Comparison of ENCODE assay signal across 14 cellular contexts in the genomic region with DNA sequence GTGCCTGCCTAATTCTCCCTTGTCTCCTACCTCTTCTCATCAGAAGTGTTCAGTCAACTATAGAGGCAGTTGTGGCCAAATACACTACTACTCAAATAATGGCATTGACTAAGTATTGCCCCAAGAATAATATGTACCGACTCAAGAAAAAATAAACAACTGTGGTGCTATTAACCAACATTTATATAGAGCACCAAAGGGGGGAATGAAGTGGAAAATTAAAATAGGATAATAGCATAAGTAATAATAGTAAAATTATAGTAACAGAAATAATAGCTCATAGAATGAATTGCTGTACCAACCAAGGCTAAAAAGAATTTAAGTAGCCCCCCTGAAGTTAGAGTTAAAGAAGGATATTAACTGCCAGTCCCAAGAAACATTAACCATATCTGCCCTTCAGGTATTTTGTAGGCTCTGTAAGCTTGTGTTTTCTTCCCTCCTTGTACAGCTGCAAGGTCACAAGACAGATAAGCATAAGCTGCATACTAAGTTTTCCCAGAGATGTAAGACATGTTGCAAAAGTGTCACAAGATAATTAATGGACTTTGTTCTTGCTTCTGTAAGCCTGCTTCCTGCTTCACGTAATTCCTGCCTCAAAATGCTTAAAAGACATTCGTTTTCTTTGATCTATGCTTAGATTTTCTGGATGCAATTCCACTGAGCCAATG. TPM values are rescaled to one million over a fixed set of nuclear protein-coding genes. Genes with fewer than 3 reads are reported as not detected.
DNase-seq lines count a peak whose midpoint lies in the region; TF ChIP-seq lines count a peak whose summit lies in the region.
"Had no signal": no experiment of that assay in that cellular context is flagged by ENCODE, and none has a peak within 500 bp of the region (broad histone marks: within the 10 kb centered on the region; RNA-seq: fewer than 3 reads in every experiment).

No MANE protein-coding gene starts in this region.

- H3K56ac ChIP-seq in mesendoderm (ENCODE audit: low read length): no peak overlapping the region

- H3K4me3 ChIP-seq in OCI-LY7 (ENCODE audit: low read depth, low read length, poor library complexity, severe bottlenecking): no peak overlapping the region
- H3K4me3 ChIP-seq in mesendoderm (ENCODE audit: low read length): peak overlapping the region; percentile 24
- H3K4me3 ChIP-seq in neural progenitor cell: no peak overlapping the region
- H3K4me3 ChIP-seq: GM23248 had no signal

- H4K20me1 ChIP-seq in OCI-LY7 (ENCODE audit: insufficient read depth, low read length): no peaks in the 10 kb centered on the region
- H4K20me1 ChIP-seq in neural progenitor cell (ENCODE audit: low read depth): no peaks in the 10 kb centered on the region

- H3K9ac ChIP-seq in mesendoderm (ENCODE audit: low read length): no peak overlapping the region
- H3K9ac ChIP-seq in neural progenitor cell: no peak overlapping the region
- H3K9ac ChIP-seq: GM23248 had no signal

- H3K27me3 Mint-ChIP-seq in Calu3 (ENCODE audit: unreplicated experiment): no peaks in the 10 kb centered on the region
- peaks cover 6% of the 10 kb centered on the region for H3K27me3 Mint-ChIP-seq in neural progenitor cell (ENCODE audit: insufficient read depth, low read depth)
- H3K27me3 Mint-ChIP-seq: CD4-positive, alpha-beta memory T cell had no signal

- H3K27ac ChIP-seq in OCI-LY7 (ENCODE audit: low read depth, low read length, poor library complexity, severe bottlenecking) (no peak overlapping the region), mesendoderm (ENCODE audit: low read depth, low read length) (no peak overlapping the region), neural progenitor cell (no peak overlapping the region)
- H3K27ac ChIP-seq: C4-2B, GM23248 had no signal

- H3K79me2 ChIP-seq in OCI-LY7 (ENCODE audit: insufficient read depth, low read depth, low read length) (no peaks in the 10 kb centered on the region), mesendoderm (ENCODE audit: control insufficient read depth, insufficient read depth, low read length) (no peaks in the 10 kb centered on the region), neural progenitor cell (ENCODE audit: low read depth) (no peaks in the 10 kb centered on the region)

- H3K23ac ChIP-seq in mesendoderm (ENCODE audit: low read length): no peak overlapping the region

- H3K36me3 Mint-ChIP-seq in Calu3 (ENCODE audit: insufficient read depth, unreplicated experiment) (peaks cover 58% of the 10 kb centered on the region), neural progenitor cell (peaks cover 32% of the 10 kb centered on the region)

- H3K36me3 ChIP-seq in OCI-LY7 (ENCODE audit: insufficient read depth, low read length): peaks cover 37% of the 10 kb centered on the region
- no peaks in the 10 kb centered on the region for H3K36me3 ChIP-seq in mesendoderm (ENCODE audit: control insufficient read depth, insufficient read depth, low read length)
- no peaks in the 10 kb centered on the region for H3K36me3 ChIP-seq in neural progenitor cell
- H3K36me3 ChIP-seq: BE2C had no signal

- no peak overlapping the region for H2BK120ac ChIP-seq in mesendoderm (ENCODE audit: low read depth, low read length)

- H4K5ac ChIP-seq in mesendoderm (ENCODE audit: low read length): no peak overlapping the region

- no peak for DNase-seq in Calu3
- DNase-seq in OCI-LY7 (ENCODE audit: low spot score): peak; percentile 10
- no peak for DNase-seq in mesendoderm
- DNase-seq in stimulated activated CD4-positive, alpha-beta T cell treated with anti-CD3 and anti-CD28 coated beads, Interleukin-2, amount 100 ng/mL, for 24 hours: no peak
- DNase-seq in neural progenitor cell (ENCODE audit: low spot score): no peak
- DNase-seq: BE2C; CD4-positive, alpha-beta memory T cell; DMS153; GF-D8; GM23248; IMR-90; KG1 had no signal

- BruUV-seq in Calu3 (replicated peaks; lab: Mats Ljungman, UMichigan): no TSS peak
- no TSS peak for BruUV-seq in OCI-LY7 (replicated peaks; lab: Mats Ljungman, UMichigan)

- H2BK5ac ChIP-seq in mesendoderm (ENCODE audit: low read length): no peak overlapping the region

- TF ChIP-seq CTCF in Calu3 (IDR thresholded peaks at IDR 0.05; ENCODE audit: unreplicated experiment): no peak
- TF ChIP-seq CTCF in OCI-LY7 (conservative IDR thresholded peaks at IDR 0.05; ENCODE audit: low read length): no peak
- no peak for TF ChIP-seq CTCF in neural progenitor cell (IDR thresholded peaks at IDR 0.05)

- no peaks in the 10 kb centered on the region for H3K4me1 ChIP-seq in OCI-LY7 (ENCODE audit: insufficient read depth, low read length, poor library complexity, severe bottlenecking)
- H3K4me1 ChIP-seq in mesendoderm (ENCODE audit: control insufficient read depth, low read depth, low read length): no peaks in the 10 kb centered on the region
- H3K4me1 ChIP-seq in neural progenitor cell: peaks cover 11% of the 10 kb centered on the region
- H3K4me1 ChIP-seq: BE2C had no signal

- H3K79me1 ChIP-seq in mesendoderm (ENCODE audit: low read length): no peaks in the 10 kb centered on the region

- H3K4me3 Mint-ChIP-seq in Calu3 (ENCODE audit: low read depth, unreplicated experiment) (no peak overlapping the region), neural progenitor cell (no peak overlapping the region)
- H3K4me3 Mint-ChIP-seq: CD4-positive, alpha-beta memory T cell had no signal

- no peak overlapping the region for H3K18ac ChIP-seq in mesendoderm (ENCODE audit: low read length)

- CTCF ChIA-PET in Calu3 (lab: Charles Lee): no interaction called here
- CTCF ChIA-PET in OCI-LY7 (lab: Charles Lee; ENCODE audit: unreplicated experiment): no interaction called here

- H2BK15ac ChIP-seq in mesendoderm (replicated peaks; ENCODE audit: low read depth): no peak overlapping the region

- H2AK5ac ChIP-seq in mesendoderm (ENCODE audit: low read length): no peak overlapping the region

- H3K27ac Mint-ChIP-seq in Calu3 (ENCODE audit: unreplicated experiment) (peak overlapping the region; percentile 39), neural progenitor cell (no peak overlapping the region)
- H3K27ac Mint-ChIP-seq: CD4-positive, alpha-beta memory T cell had no signal

- peaks cover 23% of the 10 kb centered on the region for H3K9me3 ChIP-seq in OCI-LY7 (ENCODE audit: low read length)
- H3K9me3 ChIP-seq in neural progenitor cell (ENCODE audit: low read depth): peaks cover 8% of the 10 kb centered on the region

- H3K9me2 ChIP-seq in OCI-LY7 (ENCODE audit: insufficient read depth, low read length): no peaks in the 10 kb centered on the region

- H2AFZ ChIP-seq in OCI-LY7 (ENCODE audit: low read length) (no peak overlapping the region), neural progenitor cell (replicated peaks) (no peak overlapping the region)
- H2AFZ ChIP-seq: GM23248 had no signal

- H3K4me2 ChIP-seq in OCI-LY7 (ENCODE audit: low read length) (no peak overlapping the region), mesendoderm (ENCODE audit: low read length) (no peak overlapping the region), neural progenitor cell (no peak overlapping the region)

- peaks cover 45% of the 10 kb centered on the region for H3K4me1 Mint-ChIP-seq in Calu3 (ENCODE audit: low read depth, unreplicated experiment)
- peaks cover 4% of the 10 kb centered on the region for H3K4me1 Mint-ChIP-seq in neural progenitor cell
- H3K4me1 Mint-ChIP-seq: CD4-positive, alpha-beta memory T cell had no signal

- no peak overlapping the region for H4K8ac ChIP-seq in mesendoderm (ENCODE audit: low read depth, low read length)

- H3K9me3 Mint-ChIP-seq in Calu3 (ENCODE audit: low read depth, unreplicated experiment): no peaks in the 10 kb centered on the region
- peaks cover 22% of the 10 kb centered on the region for H3K9me3 Mint-ChIP-seq in neural progenitor cell

- no peak overlapping the region for H3K4ac ChIP-seq in mesendoderm (ENCODE audit: low read depth, low read length)

- peaks cover 13% of the 10 kb centered on the region for H3F3A ChIP-seq in neural progenitor cell (ENCODE audit: low read depth)

- POLR2A ChIA-PET in OCI-LY7 (lab: Charles Lee): interaction anchor here (0.6 to 1.5 kb wide), 3 partner anchors 11 to 535 kb away, joined by 3 to 8 read pairs (median 4); a partner anchor contains a TSS

- no peaks in the 10 kb centered on the region for H3K27me3 ChIP-seq in mesendoderm (ENCODE audit: insufficient read depth, low read length, poor library complexity)
- H3K27me3 ChIP-seq in neural progenitor cell: no peaks in the 10 kb centered on the region
- H3K27me3 ChIP-seq: BE2C had no signal

- no CpG with 5 or more reads among the region's 3 CpGs for WGBS in mesendoderm (ENCODE audit: extremely low coverage, insufficient coverage, low lambda C conversion rate)

- intact Hi-C loops in Calu3 (cut with micrococcal nuclease; ENCODE audit: unreplicated experiment): no loop called here
- intact Hi-C loops in OCI-LY7 (cut with micrococcal nuclease; ENCODE audit: unreplicated experiment): no loop called here

RNA-seq across cellular contexts. Expression of a gene that starts 10.9 kb away (rescaled TPM):
- total RNA-seq in Calu3 (2022) (84.8 and 89.0 TPM in 2 replicates), OCI-LY7 (2022) (81.9 and 85.0 TPM in 2 replicates), neural progenitor cell (ENCODE audit: low replicate concordance) (26.9 and 52.2 TPM in 2 replicates)
- 64.0 and 69.4 TPM in 2 replicates for total RNA-seq in OCI-LY7 (2014; rRNA removed; shearing (Covaris generic))
- polyA plus RNA-seq in mesendoderm (2013, experiment 1 of 2): 32.4 TPM
- 31.9 TPM for polyA plus RNA-seq in mesendoderm (2013, experiment 2 of 2)

RNA-seq across cellular contexts. Expression of a gene that starts 29.9 kb away (rescaled TPM):
- total RNA-seq in Calu3 (2022): 21.2 and 24.3 TPM in 2 replicates
- 12.5 and 13.6 TPM in 2 replicates for total RNA-seq in OCI-LY7 (2014; rRNA removed; shearing (Covaris generic))
- total RNA-seq in OCI-LY7 (2022): 17.1 and 24.7 TPM in 2 replicates
- polyA plus RNA-seq in mesendoderm (2013, experiment 1 of 2): 4.4 TPM
- polyA plus RNA-seq in mesendoderm (2013, experiment 2 of 2): 4.7 TPM
- total RNA-seq in neural progenitor cell (ENCODE audit: low replicate concordance): 5.4 and 7.2 TPM in 2 replicates

RNA-seq across cellular contexts. Expression of a gene that starts 33.5 kb away (rescaled TPM):
- total RNA-seq in Calu3 (2022): 4.2 and 11.4 TPM in 2 replicates
- 0.41 TPM in 1 of 2 replicates, not detected in the other for total RNA-seq in OCI-LY7 (2014; rRNA removed; shearing (Covaris generic))
- 1.6 and 1.7 TPM in 2 replicates for total RNA-seq in OCI-LY7 (2022)
- polyA plus RNA-seq in mesendoderm (2013, experiment 1 of 2): not detected
- not detected for polyA plus RNA-seq in mesendoderm (2013, experiment 2 of 2)
- not detected in 2 replicates for total RNA-seq in neural progenitor cell (ENCODE audit: low replicate concordance)

RNA-seq across cellular contexts. Expression of a gene that starts 52.2 kb away (rescaled TPM):
- total RNA-seq in Calu3 (2022) (not detected in 2 replicates), OCI-LY7 (2022) (not detected in 2 replicates), neural progenitor cell (ENCODE audit: low replicate concordance) (not detected in 2 replicates)
- not detected in 2 replicates for total RNA-seq in OCI-LY7 (2014; rRNA removed; shearing (Covaris generic))
- not detected for polyA plus RNA-seq in mesendoderm (2013, experiment 1 of 2)
- not detected for polyA plus RNA-seq in mesendoderm (2013, experiment 2 of 2)
- total RNA-seq: CD4-positive, alpha-beta memory T cell; GM23248; IMR-90 had no signal
- polyA plus RNA-seq: AG04450; CD4-positive, alpha-beta memory T cell; GM23248; IMR-90 had no signal
